ENCODE assay signal across 8 cellular contexts in the genomic region with DNA sequence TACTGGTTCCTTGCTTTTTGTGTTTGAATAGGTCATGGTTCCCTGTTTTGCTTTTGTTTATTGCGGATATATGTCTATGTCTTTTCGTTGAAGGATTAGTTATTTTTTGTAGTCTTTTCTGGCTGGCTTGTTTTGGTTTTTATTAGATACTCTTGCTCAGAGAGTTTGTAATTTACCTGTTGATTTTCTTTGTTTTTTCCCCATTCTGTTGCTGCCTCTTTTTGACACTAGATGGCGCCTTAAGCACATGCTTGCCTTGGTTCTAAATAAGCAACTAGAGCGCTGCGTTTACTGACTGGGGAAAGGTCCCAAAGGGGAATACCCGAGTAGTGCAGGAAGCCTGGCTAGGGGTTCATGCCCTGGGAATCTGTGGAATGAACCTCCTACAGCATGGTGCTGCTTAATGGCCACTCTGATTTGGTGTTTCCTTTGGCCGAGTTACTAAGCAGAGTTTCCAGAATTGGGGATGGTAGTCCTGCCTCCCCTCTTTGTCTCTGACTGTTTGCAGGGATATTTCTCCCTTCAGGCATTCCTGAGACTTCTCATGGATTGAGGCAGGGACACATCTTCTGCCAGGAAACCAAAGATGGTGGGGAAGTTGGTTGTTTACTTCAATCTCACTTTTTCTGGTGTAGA.
DNase-seq lines count a peak whose midpoint lies in the region; ATAC-seq and TF ChIP-seq lines count a peak whose summit lies in the region.

No MANE protein-coding gene starts in this region.

- POLR2A ChIA-PET in A673 (lab: Charles Lee; ENCODE audit: low non-redundant PET) = no interaction called here

- H3K9ac ChIP-seq in fibroblast of lung (ENCODE audit: insufficient read depth, low read length) = no peak overlapping the region

- TF ChIP-seq CTCF in A673 (conservative IDR thresholded peaks at IDR 0.05; ENCODE audit: low read depth, low read length) (peak; percentile 86), GM10266 (IDR thresholded peaks at IDR 0.05; ENCODE audit: control insufficient read depth, insufficient read depth, low read depth, missing control alignments) (peak; percentile 46), fibroblast of lung (conservative IDR thresholded peaks at IDR 0.05 in 1 of 2, IDR thresholded peaks at IDR 0.05 in 1 of 2; ENCODE audit: low read depth in 1 of 2, low read length in 2 of 2) (peak; percentile 48 to 59), ascending aorta (IDR thresholded peaks at IDR 0.05) (peak in 1 of 3 experiments; percentile 31)

- peaks cover 14% of the 10 kb centered on the region for H3K27me3 ChIP-seq in A673 (replicated peaks; ENCODE audit: insufficient read depth, low read depth, low read length, poor library complexity)
- no peaks in the 10 kb centered on the region for H3K27me3 ChIP-seq in fibroblast of lung (ENCODE audit: control insufficient read depth, insufficient read depth, low read length)
- no peaks in the 10 kb centered on the region for H3K27me3 ChIP-seq in ascending aorta

- H3K4me1 ChIP-seq in A673 (ENCODE audit: insufficient read depth, low read length, poor library complexity, severe bottlenecking) = no peaks in the 10 kb centered on the region
- no peaks in the 10 kb centered on the region for H3K4me1 ChIP-seq in fibroblast of lung (ENCODE audit: control insufficient read depth, extremely low read depth, insufficient read depth, low read length)
- H3K4me1 ChIP-seq in ascending aorta = no peaks in the 10 kb centered on the region

- H3K9me3 ChIP-seq in A673 (ENCODE audit: low read depth, low read length, poor library complexity, severe bottlenecking) (peaks cover 24% of the 10 kb centered on the region), fibroblast of lung (ENCODE audit: control insufficient read depth, insufficient read depth, low read depth, low read length) (no peaks in the 10 kb centered on the region), ascending aorta (peaks cover 0 to 19% of the 10 kb centered on the region in 2 donors)

- intact Hi-C loops in A673 (cut with micrococcal nuclease; ENCODE audit: unreplicated experiment) = no loop called here
- intact Hi-C loops in ascending aorta (cut with DNase I) = no loop called here

- DNase-seq in A673 (ENCODE audit: low spot score) (peak; percentile 73), GM10266 (ENCODE audit: extremely low spot score) (no peak), NCI-H82 treated with DMSO at 0.1 percent for 48 hours (lab: John Stamatoyannopoulos, UW; ENCODE audit: unreplicated experiment) (peak; percentile 34), fibroblast of lung (ENCODE audit: low read depth in 2 of 2) (peak; percentile 33 to 61), ascending aorta (ENCODE audit: low spot score in 2 of 2) (no peak)

- no peak overlapping the region for H3K4me3 ChIP-seq in A673 (ENCODE audit: low read depth, low read length, poor library complexity, severe bottlenecking)
- no peak overlapping the region for H3K4me3 ChIP-seq in fibroblast of lung (replicated peaks in 1 of 4; ENCODE audit: control extremely low read depth in 1 of 4, insufficient read depth in 1 of 4, low read depth in 3 of 4, low read length in 4 of 4)
- H3K4me3 ChIP-seq in ascending aorta = no peak overlapping the region

- ATAC-seq in HG02588 (IDR thresholded peaks at IDR 0.05; ENCODE audit: unreplicated experiment) (no peak), GM21825 (IDR thresholded peaks at IDR 0.05; ENCODE audit: unreplicated experiment) (no peak), HG02885 (IDR thresholded peaks at IDR 0.05; ENCODE audit: poor library complexity, unreplicated experiment) (no peak)

- no TSS peak for BruUV-seq in A673 (replicated peaks; lab: Mats Ljungman, UMichigan)

- H3K27ac ChIP-seq in A673 (ENCODE audit: low read depth, low read length, poor library complexity, severe bottlenecking) (no peak overlapping the region), fibroblast of lung (ENCODE audit: insufficient read depth, low read length) (no peak overlapping the region), ascending aorta (no peak overlapping the region)

- H2AFZ ChIP-seq in fibroblast of lung (ENCODE audit: low read length) = no peak overlapping the region

- no peaks in the 10 kb centered on the region for H4K20me1 ChIP-seq in fibroblast of lung (ENCODE audit: control insufficient read depth, extremely low read depth, insufficient read depth, low read length)

- H3K36me3 ChIP-seq in A673 (ENCODE audit: insufficient read depth, low read length, poor library complexity, severe bottlenecking) (no peaks in the 10 kb centered on the region), fibroblast of lung (ENCODE audit: control insufficient read depth, insufficient read depth, low read length) (no peaks in the 10 kb centered on the region), ascending aorta (no peaks in the 10 kb centered on the region)

- CTCF ChIA-PET in A673 (lab: Charles Lee) = no interaction called here

- no peak overlapping the region for H3K4me2 ChIP-seq in fibroblast of lung (ENCODE audit: extremely low read depth, insufficient read depth, low read length)

- H3K79me2 ChIP-seq in fibroblast of lung (ENCODE audit: control insufficient read depth, insufficient read depth, low read length) = no peaks in the 10 kb centered on the region

Comparison
In these comparisons a context has a peak if more than half of its experiments do, and no peak if none do; other contexts are left out.
1. DNase-seq: peak in A673 (single experiment), NCI-H82 treated with DMSO at 0.1 percent for 48 hours (single experiment) and fibroblast of lung (2 of 2); none in GM10266 (single experiment) and ascending aorta (0 of 2).